In genomic region chr6:132614554-132614953, GRCh38 we compare ENCODE assay signal across 1 cellular context.
TF ChIP-seq lines count a peak whose summit lies in the region.

No MANE protein-coding gene starts in this region.

TF ChIP-seq in HepG2, 621 proteins besides CTCF, POLR2A, EP300 and RAD21:
- TF ChIP-seq ZNF275 (CRISPR knock-in tag; IDR thresholded peaks at IDR 0.05; ENCODE audit: borderline replicate concordance) = no peak
- TF ChIP-seq MED13 (CRISPR knock-in tag; IDR thresholded peaks at IDR 0.05) = no peak
- no peak for TF ChIP-seq ZNF20 (CRISPR knock-in tag; IDR thresholded peaks at IDR 0.05)
- TF ChIP-seq ZBTB20 (CRISPR knock-in tag; IDR thresholded peaks at IDR 0.05; ENCODE audit: borderline replicate concordance, low read depth) = no peak
- no peak for TF ChIP-seq KIAA2018 (CRISPR knock-in tag; IDR thresholded peaks at IDR 0.05; ENCODE audit: borderline replicate concordance)
- TF ChIP-seq RFX3 (CRISPR knock-in tag; IDR thresholded peaks at IDR 0.05) = no peak
- TF ChIP-seq HBP1 (CRISPR knock-in tag; IDR thresholded peaks at IDR 0.05; ENCODE audit: low read depth) = no peak
- no peak for TF ChIP-seq ZBTB7B (CRISPR knock-in tag; IDR thresholded peaks at IDR 0.05)
- TF ChIP-seq GRHL1 (CRISPR knock-in tag; conservative IDR thresholded peaks at IDR 0.05) = no peak
- TF ChIP-seq ATF1 (CRISPR knock-in tag; IDR thresholded peaks at IDR 0.05) = no peak
